1 cellular context compared by ENCODE assay signal in genomic region chr2:65554765-65555561, GRCh38.
A peak's percentile ranks its signal among the peaks of the same experiment; 100 is the strongest.
TF ChIP-seq lines count a peak whose summit lies in the region.

No MANE protein-coding gene starts in this region.

TF ChIP-seq in GM12878, 131 proteins besides CTCF, POLR2A, EP300 and RAD21 (continued from another document):
- TF ChIP-seq RB1 (IDR thresholded peaks at IDR 0.05; ENCODE audit: borderline replicate concordance) (no peak), SMAD5 (IDR thresholded peaks at IDR 0.05; ENCODE audit: low read depth) (no peak), POU2F2 (IDR thresholded peaks at IDR 0.05; ENCODE audit: borderline replicate concordance, low read depth, low read length) (no peak), NR2F1 (conservative IDR thresholded peaks at IDR 0.05) (peak; percentile 94), ZNF217 (IDR thresholded peaks at IDR 0.05) (no peak), ZNF592 (IDR thresholded peaks at IDR 0.05) (no peak), MTA2 (IDR thresholded peaks at IDR 0.05; ENCODE audit: low read depth) (peak; percentile 35; the same call in 1 of the 2 replicates), KAT2A (conservative IDR thresholded peaks at IDR 0.05; ENCODE audit: control insufficient read depth, low read depth, low read length) (no peak), RAD51 (IDR thresholded peaks at IDR 0.05) (no peak), TBL1XR1 (IDR thresholded peaks at IDR 0.05; ENCODE audit: low read depth, low read length) (no peak), BCL11A (IDR thresholded peaks at IDR 0.05; ENCODE audit: low read depth, low read length) (0 out of 2 replicates have a peak, but pooled peaks have one; percentile 3), SREBF2 (IDR thresholded peaks at IDR 0.05; ENCODE audit: low read length) (no peak), ETV6 (conservative IDR thresholded peaks at IDR 0.05 in 1 of 2, IDR thresholded peaks at IDR 0.05 in 1 of 2; ENCODE audit: borderline replicate concordance in 1 of 2, low read depth in 1 of 2) (no peak), PML (IDR thresholded peaks at IDR 0.05; ENCODE audit: low read length) (no peak), CEBPB (IDR thresholded peaks at IDR 0.05; ENCODE audit: borderline replicate concordance in 1 of 2, low read depth in 2 of 2, low read length in 2 of 2) (no peak), NR2C2 (IDR thresholded peaks at IDR 0.05; ENCODE audit: borderline replicate concordance, control insufficient read depth, insufficient read length, low read depth) (no peak), GABPA (IDR thresholded peaks at IDR 0.05; ENCODE audit: low read depth) (no peak), SMC3 (IDR thresholded peaks at IDR 0.05; ENCODE audit: borderline replicate concordance, low read length) (no peak), PAX8 (IDR thresholded peaks at IDR 0.05) (no peak), NBN (IDR thresholded peaks at IDR 0.05) (no peak), POLR2AphosphoS2 (IDR thresholded peaks at IDR 0.05; ENCODE audit: low read depth, low read length) (no peak), IKZF2 (IDR thresholded peaks at IDR 0.05) (0 out of 4 replicates have a peak, but pooled peaks of 1 of the 2 experiments have one; percentile 12), ASH2L (IDR thresholded peaks at IDR 0.05; ENCODE audit: borderline replicate concordance, low read depth) (no peak)
